Comparison of ENCODE assay signal across 8 cellular contexts in the genomic region with DNA sequence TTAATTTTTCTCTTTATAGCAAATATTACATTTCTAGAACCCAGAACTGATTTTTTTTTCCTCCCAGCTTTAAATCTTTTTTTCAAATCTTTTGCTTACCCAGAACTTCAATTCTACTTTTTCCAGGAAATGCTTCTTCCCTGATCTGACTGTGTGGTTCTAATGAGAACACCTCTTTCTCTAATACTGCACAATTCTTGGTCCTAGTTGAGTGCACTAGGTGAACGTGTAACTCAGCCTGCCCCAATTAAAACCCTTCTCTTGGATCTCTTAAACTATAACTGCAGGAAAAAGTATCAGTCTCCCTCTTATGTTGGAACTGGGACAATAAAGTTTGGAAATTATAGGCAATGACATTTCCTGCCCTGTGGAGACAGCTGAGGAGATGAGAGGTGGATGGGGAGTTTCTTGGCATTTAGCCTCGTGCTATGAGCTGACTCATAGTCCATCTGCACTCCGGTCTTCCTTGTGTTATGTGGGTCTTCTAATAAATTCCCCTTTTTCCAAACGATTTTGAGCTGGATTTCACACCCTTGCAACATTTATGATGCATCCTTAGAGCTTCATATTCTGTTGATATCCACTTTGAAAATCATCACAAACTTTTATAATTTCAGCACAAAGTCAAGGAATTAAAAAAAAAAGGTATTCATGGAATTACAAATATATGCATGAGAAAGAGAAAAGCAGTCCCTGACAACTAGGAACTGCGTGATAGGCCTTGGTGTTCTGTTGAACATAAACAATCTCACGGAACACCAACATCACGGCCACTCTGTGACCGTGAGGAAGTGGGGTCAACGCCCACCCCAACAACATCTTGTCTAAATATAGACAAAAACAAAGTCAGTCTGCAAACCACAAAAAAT. TPM values are rescaled to one million over a fixed set of nuclear protein-coding genes. Genes with fewer than 3 reads are reported as not detected.
A peak's percentile ranks its signal among the peaks of the same experiment; 100 is the strongest.
DNase-seq lines count a peak whose midpoint lies in the region; ATAC-seq and TF ChIP-seq lines count a peak whose summit lies in the region.

No MANE protein-coding gene starts in this region.

- H3K4me3 ChIP-seq in fibroblast of lung (replicated peaks in 1 of 4; ENCODE audit: control extremely low read depth in 1 of 4, insufficient read depth in 1 of 4, low read depth in 3 of 4, low read length in 4 of 4) = peak overlapping the region in 1 of 4 experiments; percentile 20

- peaks cover 2% of the 10 kb centered on the region for H3K4me1 ChIP-seq in fibroblast of lung (ENCODE audit: control insufficient read depth, extremely low read depth, insufficient read depth, low read length)

- no peaks in the 10 kb centered on the region for H3K9me3 ChIP-seq in fibroblast of lung (ENCODE audit: control insufficient read depth, insufficient read depth, low read depth, low read length)

- H3K79me2 ChIP-seq in fibroblast of lung (ENCODE audit: control insufficient read depth, insufficient read depth, low read length) = no peaks in the 10 kb centered on the region

- ATAC-seq in HG02870 (IDR thresholded peaks at IDR 0.05; ENCODE audit: unreplicated experiment) (no peak), GM18907 (IDR thresholded peaks at IDR 0.05; ENCODE audit: unreplicated experiment) (no peak), HG02938 (IDR thresholded peaks at IDR 0.05; ENCODE audit: unreplicated experiment) (no peak)

- H3K9ac ChIP-seq in fibroblast of lung (ENCODE audit: insufficient read depth, low read length) = no peak overlapping the region

- no peak for TF ChIP-seq CTCF in fibroblast of lung (conservative IDR thresholded peaks at IDR 0.05 in 1 of 2, IDR thresholded peaks at IDR 0.05 in 1 of 2; ENCODE audit: low read depth in 1 of 2, low read length in 2 of 2)

- H3K36me3 ChIP-seq in fibroblast of lung (ENCODE audit: control insufficient read depth, insufficient read depth, low read length) = no peaks in the 10 kb centered on the region

- H3K4me2 ChIP-seq in fibroblast of lung (ENCODE audit: extremely low read depth, insufficient read depth, low read length) = peak overlapping the region; percentile 44

- H3K27me3 ChIP-seq in fibroblast of lung (ENCODE audit: control insufficient read depth, insufficient read depth, low read length) = no peaks in the 10 kb centered on the region

- no peaks in the 10 kb centered on the region for H4K20me1 ChIP-seq in fibroblast of lung (ENCODE audit: control insufficient read depth, extremely low read depth, insufficient read depth, low read length)

- peak overlapping the region; percentile 5 for H3K27ac ChIP-seq in fibroblast of lung (ENCODE audit: insufficient read depth, low read length)

- no peak overlapping the region for H2AFZ ChIP-seq in fibroblast of lung (ENCODE audit: low read length)

- peak; percentile 81 for DNase-seq in GM04503 (ENCODE audit: low read depth)
- peak; percentile 68 for DNase-seq in RKO (ENCODE audit: low spot score)
- DNase-seq in fibroblast of lung (ENCODE audit: low read depth in 2 of 2) = peak; percentile 89 to 95
- peak; percentile 81 for DNase-seq in renal cortical epithelial cell (ENCODE audit: low read depth)
- DNase-seq in NCI-H510A (lab: John Stamatoyannopoulos, UW) = no peak

RNA-seq across cellular contexts. Expression of a gene that starts 52.4 kb away (rescaled TPM):
- total RNA-seq in fibroblast of lung (3.3 and 3.9 TPM in 2 replicates), renal cortical epithelial cell (2.8 and 9.3 TPM in 2 replicates)
- 7.2 and 9.5 TPM in 2 replicates for polyA plus RNA-seq in fibroblast of lung
- polyA plus RNA-seq in fibroblast of lung (2012) = 5.8 TPM in 2 replicates
- polyA minus RNA-seq in fibroblast of lung (ENCODE audit: low replicate concordance) = not detected in 2 replicates
